28 cellular contexts compared by ENCODE assay signal in genomic region chr19:41543582-41543981, GRCh38. TPM values are rescaled to one million over a fixed set of nuclear protein-coding genes. Genes with fewer than 3 reads are reported as not detected.
A peak's percentile ranks its signal among the peaks of the same experiment; 100 is the strongest.
DNase-seq lines count a peak whose midpoint lies in the region; ATAC-seq, FAIRE-seq and TF ChIP-seq lines count a peak whose summit lies in the region.
"Had no signal": no experiment of that assay in that cellular context is flagged by ENCODE, and none has a peak within 500 bp of the region (broad histone marks: within the 10 kb centered on the region; RNA-seq: fewer than 3 reads in every experiment).

No MANE protein-coding gene starts in this region.

- no peaks in the 10 kb centered on the region for H3K27me3 Mint-ChIP-seq in activated CD4-positive, alpha-beta T cell treated with anti-CD3 and anti-CD28 coated beads, Interleukin-2, amount 10 ng/mL, durations not matched to agents 24 days and 14 days
- H3K27me3 Mint-ChIP-seq in activated CD8-positive, alpha-beta T cell treated with anti-CD3 and anti-CD28 coated beads, Interleukin-2, amount 10 ng/mL, durations not matched to agents 7 days and 5 days (ENCODE audit: low read depth) = no peaks in the 10 kb centered on the region
- H3K27me3 Mint-ChIP-seq in natural killer cell (ENCODE audit: low read depth in 2 of 2) (no peaks in the 10 kb centered on the region), chondrocyte (ENCODE audit: low read depth) (peaks cover 20% of the 10 kb centered on the region)
- H3K27me3 Mint-ChIP-seq: naive B cell had no signal

- peak overlapping the region; percentile 24 for H3K4me3 Mint-ChIP-seq in activated CD4-positive, alpha-beta T cell treated with anti-CD3 and anti-CD28 coated beads, Interleukin-2, amount 10 ng/mL, durations not matched to agents 24 days and 14 days
- H3K4me3 Mint-ChIP-seq in activated CD8-positive, alpha-beta T cell treated with anti-CD3 and anti-CD28 coated beads, Interleukin-2, amount 10 ng/mL, durations not matched to agents 7 days and 5 days = no peak overlapping the region
- H3K4me3 Mint-ChIP-seq in natural killer cell (no peak overlapping the region), chondrocyte (ENCODE audit: unreplicated experiment) (no peak overlapping the region)
- H3K4me3 Mint-ChIP-seq: HFFc6 had no signal

- no peak for DNase-seq in activated CD4-positive, alpha-beta T cell treated with anti-CD3 and anti-CD28 coated beads, Interleukin-2, amount 10 ng/mL, durations not matched to agents 24 days and 14 days
- DNase-seq in activated CD4-positive, alpha-beta T cell treated with anti-CD3 and anti-CD28 coated beads, Interleukin-2, amount 50 U/mL, for 1 hour = no peak
- DNase-seq in GM18507 (ENCODE audit: extremely low spot score, insufficient read length, low read depth) (no peak), natural killer cell (no peak), NCI-H2081 (lab: John Stamatoyannopoulos, UW) (no peak), iPS-NIHi11 (ENCODE audit: low spot score) (no peak), chondrocyte (ENCODE audit: low spot score) (no peak)
- no peak for DNase-seq in activated CD8-positive, alpha-beta T cell treated with anti-CD3 and anti-CD28 coated beads, Interleukin-2, amount 10 ng/mL, durations not matched to agents 7 days and 5 days
- DNase-seq: activated CD4-positive, alpha-beta T cell treated with anti-CD3 and anti-CD28 coated beads, Interleukin-2, amount 50 U/mL, for 4 hours; anterior cingulate cortex; caudate nucleus; HFFc6; immature natural killer cell; KBM-7; mesendoderm; naive B cell; NCI-H187 treated with DMSO at 0.1 percent for 48 hours; NCI-H345; NCI-H774; ovary; PC-9; SHP77 treated with DMSO at 0.1 percent for 48 hours; stimulated activated CD4-positive, alpha-beta T cell treated with anti-CD3 and anti-CD28 coated beads, Interleukin-4, amount 100 ng/mL, for 4 hours; SW 1271; upper lobe of left lung had no signal

- POLR2A ChIA-PET in activated CD8-positive, alpha-beta T cell treated with anti-CD3 and anti-CD28 coated beads, Interleukin-2, amount 10 ng/mL, durations not matched to agents 7 days and 5 days (lab: Charles Lee) = no interaction called here

- no peaks in the 10 kb centered on the region for H3K9me3 Mint-ChIP-seq in activated CD4-positive, alpha-beta T cell treated with anti-CD3 and anti-CD28 coated beads, Interleukin-2, amount 10 ng/mL, durations not matched to agents 24 days and 14 days
- no peaks in the 10 kb centered on the region for H3K9me3 Mint-ChIP-seq in activated CD8-positive, alpha-beta T cell treated with anti-CD3 and anti-CD28 coated beads, Interleukin-2, amount 10 ng/mL, durations not matched to agents 7 days and 5 days (ENCODE audit: insufficient read depth)
- no peaks in the 10 kb centered on the region for H3K9me3 Mint-ChIP-seq in natural killer cell
- H3K9me3 Mint-ChIP-seq in chondrocyte (ENCODE audit: low read depth) = no peaks in the 10 kb centered on the region
- H3K9me3 Mint-ChIP-seq: HFFc6, immature natural killer cell had no signal

- ATAC-seq in activated CD8-positive, alpha-beta T cell treated with anti-CD3 and anti-CD28 coated beads, Interleukin-2, amount 10 ng/mL, durations not matched to agents 7 days and 5 days = no peak
- ATAC-seq in natural killer cell = no peak
- ATAC-seq: left lobe of liver had no signal

- CTCF ChIA-PET in activated CD8-positive, alpha-beta T cell treated with anti-CD3 and anti-CD28 coated beads, Interleukin-2, amount 10 ng/mL, durations not matched to agents 7 days and 5 days (lab: Charles Lee) = interaction anchor here (0.8 to 12.5 kb wide), 4 partner anchors 9 to 27 kb away, joined by 4 to 126 read pairs (median 36); no protein-coding TSS in a partner anchor

- TF ChIP-seq CTCF in natural killer cell (IDR thresholded peaks at IDR 0.05) (no peak), chondrocyte (IDR thresholded peaks at IDR 0.05) (no peak)

- peak overlapping the region; percentile 99 for H3K27ac Mint-ChIP-seq in activated CD4-positive, alpha-beta T cell treated with anti-CD3 and anti-CD28 coated beads, Interleukin-2, amount 10 ng/mL, durations not matched to agents 24 days and 14 days
- peak overlapping the region; percentile 53 for H3K27ac Mint-ChIP-seq in activated CD8-positive, alpha-beta T cell treated with anti-CD3 and anti-CD28 coated beads, Interleukin-2, amount 10 ng/mL, durations not matched to agents 7 days and 5 days
- H3K27ac Mint-ChIP-seq in natural killer cell (peak overlapping the region; percentile 95 to 96), chondrocyte (ENCODE audit: unreplicated experiment) (no peak overlapping the region)
- H3K27ac Mint-ChIP-seq: HFFc6 had no signal

- FAIRE-seq in GM18507 (lab: Jason Lieb, UNC) = peak; percentile 36
- FAIRE-seq: D721Med had no signal

- no peaks in the 10 kb centered on the region for H3K36me3 Mint-ChIP-seq in activated CD4-positive, alpha-beta T cell treated with anti-CD3 and anti-CD28 coated beads, Interleukin-2, amount 10 ng/mL, durations not matched to agents 24 days and 14 days (ENCODE audit: low read depth)
- H3K36me3 Mint-ChIP-seq in activated CD8-positive, alpha-beta T cell treated with anti-CD3 and anti-CD28 coated beads, Interleukin-2, amount 10 ng/mL, durations not matched to agents 7 days and 5 days (ENCODE audit: low read depth) = no peaks in the 10 kb centered on the region
- H3K36me3 Mint-ChIP-seq in natural killer cell (no peaks in the 10 kb centered on the region), chondrocyte (ENCODE audit: low read depth) (no peaks in the 10 kb centered on the region)
- H3K36me3 Mint-ChIP-seq: immature natural killer cell, naive B cell had no signal

- intact Hi-C loops in activated CD4-positive, alpha-beta T cell treated with anti-CD3 and anti-CD28 coated beads, Interleukin-2, amount 10 ng/mL, durations not matched to agents 24 days and 14 days (cut with micrococcal nuclease) = loop anchor here (1.0 to 10.0 kb wide), 5 partner anchors 8 to 939 kb away; partner anchors contain the start of gene LTBP4
- intact Hi-C loops in natural killer cell (cut with micrococcal nuclease) = loop anchor here (10.0 kb wide), 1 partner anchor 939 kb away; the partner anchor contains the start of gene LTBP4

- H3K4me1 Mint-ChIP-seq in activated CD4-positive, alpha-beta T cell treated with anti-CD3 and anti-CD28 coated beads, Interleukin-2, amount 10 ng/mL, durations not matched to agents 24 days and 14 days = peaks cover 62% of the 10 kb centered on the region
- peaks cover 50% of the 10 kb centered on the region for H3K4me1 Mint-ChIP-seq in activated CD8-positive, alpha-beta T cell treated with anti-CD3 and anti-CD28 coated beads, Interleukin-2, amount 10 ng/mL, durations not matched to agents 7 days and 5 days (ENCODE audit: low read depth)
- peaks cover 42 to 47% of the 10 kb centered on the region in 2 donors for H3K4me1 Mint-ChIP-seq in natural killer cell
- H3K4me1 Mint-ChIP-seq in chondrocyte (ENCODE audit: low read depth) = no peaks in the 10 kb centered on the region

RNA-seq across cellular contexts. Expression of gene CEACAM21, which starts 32.4 kb away (rescaled TPM):
- total RNA-seq in activated CD4-positive, alpha-beta T cell treated with anti-CD3 and anti-CD28 coated beads, Interleukin-2, amount 10 ng/mL, durations not matched to agents 24 days and 14 days = 31.1 and 32.8 TPM in 2 replicates
- total RNA-seq in activated CD8-positive, alpha-beta T cell treated with anti-CD3 and anti-CD28 coated beads, Interleukin-2, amount 10 ng/mL, durations not matched to agents 7 days and 5 days = 10 to 100 TPM; 41.8 to 49.4 TPM
- total RNA-seq in natural killer cell (10 to 100 TPM; 26.8 to 46.6 (median 33.6) TPM), chondrocyte (not detected in 3 replicates)
- total RNA-seq: HFFc6, HT1080, PC-9 had no signal

Comparison
In these comparisons a context has a peak if more than half of its experiments do, and no peak if none do; other contexts are left out.
1. RNA of gene CEACAM21, which starts 32.4 kb away (total RNA-seq): 41.8 to 49.4 TPM in activated CD8-positive, alpha-beta T cell treated with anti-CD3 and anti-CD28 coated beads, Interleukin-2, amount 10 ng/mL, durations not matched to agents 7 days and 5 days, 26.8 to 46.6 TPM in natural killer cell and 31.1 to 32.8 TPM in activated CD4-positive, alpha-beta T cell treated with anti-CD3 and anti-CD28 coated beads, Interleukin-2, amount 10 ng/mL, durations not matched to agents 24 days and 14 days; not detected in chondrocyte; every median in the first group is over 10 times any median in the second.